ENCODE assay signal across 8 cellular contexts in the genomic region with DNA sequence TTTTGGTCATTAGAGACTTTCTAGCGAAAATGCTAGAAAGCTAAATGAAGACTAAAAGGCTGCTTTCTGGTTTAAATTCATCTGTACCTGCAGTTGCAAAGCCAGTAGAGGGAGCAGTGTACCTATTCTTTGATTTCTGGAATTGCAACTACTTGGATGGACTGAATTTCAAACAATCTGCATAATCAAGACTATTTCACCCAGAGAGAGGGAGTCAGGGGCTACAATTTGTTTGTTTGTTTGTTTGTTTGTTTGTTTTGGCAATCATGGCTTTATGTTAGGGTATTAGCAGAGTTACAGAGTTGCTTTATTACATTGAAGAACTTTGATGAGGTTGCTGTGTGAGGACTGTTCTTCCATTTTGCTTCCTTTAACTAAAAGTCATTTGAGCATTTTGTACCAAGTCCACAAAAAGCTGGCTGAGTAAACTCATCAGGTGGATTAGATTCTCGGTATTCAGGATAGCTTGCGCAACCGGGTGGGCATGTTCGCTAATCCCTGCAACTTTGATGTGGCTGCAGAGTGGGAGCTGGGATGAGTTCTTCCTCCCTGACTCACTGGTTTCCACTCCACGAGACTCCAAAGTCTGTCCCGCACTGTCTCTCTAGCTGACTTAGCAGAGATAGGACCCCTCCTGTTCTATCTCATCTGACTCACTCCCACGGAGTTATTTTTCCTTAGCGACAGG.
A peak's percentile ranks its signal among the peaks of the same experiment; 100 is the strongest.
DNase-seq lines count a peak whose midpoint lies in the region; ATAC-seq and TF ChIP-seq lines count a peak whose summit lies in the region.

No MANE protein-coding gene starts in this region.

- no peak overlapping the region for H3K27ac ChIP-seq in CD4-positive, CD25-positive, alpha-beta regulatory T cell (ENCODE audit: insufficient read depth, low read length, poor library complexity, severe bottlenecking)
- H3K27ac ChIP-seq in OCI-LY1 (ENCODE audit: low read depth, low read length, poor library complexity, severe bottlenecking) = no peak overlapping the region

- no peaks in the 10 kb centered on the region for H4K20me1 ChIP-seq in OCI-LY1 (ENCODE audit: insufficient read depth, low read length)

- no peak overlapping the region for H2AFZ ChIP-seq in OCI-LY1 (ENCODE audit: low read length)

- H3F3A ChIP-seq in OCI-LY1 (ENCODE audit: insufficient read depth, low read length) = no peaks in the 10 kb centered on the region

- no peak overlapping the region for H3K4me3 ChIP-seq in CD4-positive, CD25-positive, alpha-beta regulatory T cell (ENCODE audit: low read depth, low read length)
- no peak overlapping the region for H3K4me3 ChIP-seq in OCI-LY1 (ENCODE audit: low read depth, low read length, poor library complexity, severe bottlenecking)

- peaks cover 0 to 4% (median 0%) of the 10 kb centered on the region in 7 donors for H3K9me3 Mint-ChIP-seq in CD4-positive, CD25-positive, alpha-beta regulatory T cell

- no peak overlapping the region for H3K4me2 ChIP-seq in OCI-LY1 (ENCODE audit: low read length)

- H3K9me2 ChIP-seq in OCI-LY1 (ENCODE audit: low read depth, low read length) = no peaks in the 10 kb centered on the region

- no peaks in the 10 kb centered on the region for H3K36me3 Mint-ChIP-seq in CD4-positive, CD25-positive, alpha-beta regulatory T cell

- no peak overlapping the region for H3K9ac ChIP-seq in OCI-LY1 (ENCODE audit: low read length)

- H3K36me3 ChIP-seq in CD4-positive, CD25-positive, alpha-beta regulatory T cell (ENCODE audit: control insufficient read depth, insufficient read depth, low read length) = no peaks in the 10 kb centered on the region
- no peaks in the 10 kb centered on the region for H3K36me3 ChIP-seq in OCI-LY1 (ENCODE audit: insufficient read depth, low read length)

- ATAC-seq in CD4-positive, CD25-positive, alpha-beta regulatory T cell (ENCODE audit: low read depth in 2 of 2) = no peak
- ATAC-seq in GM18909 (IDR thresholded peaks at IDR 0.05; ENCODE audit: poor library complexity, unreplicated experiment) (no peak), GM18868 (IDR thresholded peaks at IDR 0.05; ENCODE audit: unreplicated experiment) (no peak)

- DNase-seq in CD4-positive, CD25-positive, alpha-beta regulatory T cell = peak in 2 of 3 donors; percentile 4 to 34
- DNase-seq in HEK293T (ENCODE audit: extremely low spot score) (peak; percentile 59), dermis blood vessel endothelial cell (peak; percentile 69), lung microvascular endothelial cell (ENCODE audit: low read depth in 2 of 2) (peak; percentile 60 to 73)
- DNase-seq in stimulated activated CD4-positive, alpha-beta T cell treated with anti-CD3 and anti-CD28 coated beads, Interleukin-12 subunit alpha, Interleukin-12 subunit beta, amount 100 ng/mL, for 4 hours = no peak

- TF ChIP-seq CTCF in OCI-LY1 (IDR thresholded peaks at IDR 0.05; ENCODE audit: low read length) = peak; percentile 78

- POLR2A ChIA-PET in HEK293T (lab: Yijun Ruan, JAX) = no interaction called here

- H3K4me1 Mint-ChIP-seq in CD4-positive, CD25-positive, alpha-beta regulatory T cell = no peaks in the 10 kb centered on the region

- H3K9me3 ChIP-seq in CD4-positive, CD25-positive, alpha-beta regulatory T cell (ENCODE audit: control insufficient read depth in 2 of 2, low read length in 2 of 2) = no peaks in the 10 kb centered on the region
- no peaks in the 10 kb centered on the region for H3K9me3 ChIP-seq in OCI-LY1 (ENCODE audit: low read length)

- no peaks in the 10 kb centered on the region for H3K27me3 ChIP-seq in CD4-positive, CD25-positive, alpha-beta regulatory T cell (ENCODE audit: control insufficient read depth, insufficient read depth, low read length)
- H3K27me3 ChIP-seq in OCI-LY1 (ENCODE audit: insufficient read depth, low read length) = no peaks in the 10 kb centered on the region

- H3K27ac Mint-ChIP-seq in CD4-positive, CD25-positive, alpha-beta regulatory T cell = peak overlapping the region in 1 of 3 donors; percentile 38

- H3K4me3 Mint-ChIP-seq in CD4-positive, CD25-positive, alpha-beta regulatory T cell = no peak overlapping the region

- H3K79me2 ChIP-seq in OCI-LY1 (ENCODE audit: insufficient read depth, low read length) = no peaks in the 10 kb centered on the region

- H3K27me3 Mint-ChIP-seq in CD4-positive, CD25-positive, alpha-beta regulatory T cell = peaks cover 18% of the 10 kb centered on the region

- CTCF ChIA-PET in HEK293T (lab: Yijun Ruan, JAX) = interaction anchor here (0.6 to 1.9 kb wide), 5 partner anchors 53 to 903 kb away, joined by 3 to 8 read pairs (median 3); no protein-coding TSS in a partner anchor

- H3K4me1 ChIP-seq in CD4-positive, CD25-positive, alpha-beta regulatory T cell (ENCODE audit: control insufficient read depth, insufficient read depth, low read length, poor library complexity, severe bottlenecking) = no peaks in the 10 kb centered on the region
- no peaks in the 10 kb centered on the region for H3K4me1 ChIP-seq in OCI-LY1 (ENCODE audit: insufficient read depth, low read length, severe bottlenecking)

TF ChIP-seq in HEK293T, 16 proteins besides CTCF, POLR2A, EP300 and RAD21:
- no peak for TF ChIP-seq SUZ12 (IDR thresholded peaks at IDR 0.05)
- TF ChIP-seq LEF1 (IDR thresholded peaks at IDR 0.05; ENCODE audit: borderline replicate concordance) = no peak
- no peak for TF ChIP-seq FOXK2 (IDR thresholded peaks at IDR 0.05)
- TF ChIP-seq SP1 (IDR thresholded peaks at IDR 0.05) = no peak
- TF ChIP-seq FOXA1 (IDR thresholded peaks at IDR 0.05) = no peak
- no peak for TF ChIP-seq ZNF384 (IDR thresholded peaks at IDR 0.05)
- no peak for TF ChIP-seq CTBP1 (IDR thresholded peaks at IDR 0.05; ENCODE audit: borderline replicate concordance)
- no peak for TF ChIP-seq FOXM1 (IDR thresholded peaks at IDR 0.05; ENCODE audit: borderline replicate concordance)
- TF ChIP-seq ARNT (IDR thresholded peaks at IDR 0.05) = no peak
- no peak for TF ChIP-seq NFRKB (IDR thresholded peaks at IDR 0.05)
- TF ChIP-seq PKNOX1 (IDR thresholded peaks at IDR 0.05) = no peak
- no peak for TF ChIP-seq ELF4 (IDR thresholded peaks at IDR 0.05)
- TF ChIP-seq L3MBTL2 (conservative IDR thresholded peaks at IDR 0.05) = no peak
- TF ChIP-seq TARDBP (IDR thresholded peaks at IDR 0.05) = no peak
- TF ChIP-seq HDGF (IDR thresholded peaks at IDR 0.05; ENCODE audit: borderline replicate concordance) = no peak
- no peak for TF ChIP-seq BHLHE40 (IDR thresholded peaks at IDR 0.05; ENCODE audit: borderline replicate concordance)
TF ChIP-seq in HEK293T: peak in this region for 0.
